8 cellular contexts compared by ENCODE assay signal in the genomic region with DNA sequence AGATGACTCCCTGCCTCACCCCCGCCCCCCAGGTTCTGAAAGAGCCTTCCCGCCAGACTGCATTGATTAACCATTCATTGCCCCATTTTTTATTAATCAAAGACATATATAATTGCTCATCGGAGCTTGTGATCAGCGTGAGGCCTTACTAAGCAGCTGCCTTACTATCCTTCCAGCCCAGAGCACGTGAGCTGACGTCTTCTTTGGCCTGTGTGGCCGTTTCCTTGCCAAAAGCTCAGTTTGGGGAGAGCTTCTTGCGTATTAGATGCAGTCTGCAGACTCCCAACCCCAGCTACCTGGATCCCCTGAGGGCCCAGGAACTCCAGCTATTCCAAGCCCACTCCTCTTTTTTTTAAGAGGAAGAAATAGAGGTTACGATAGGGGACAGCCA. TPM values are rescaled to one million over a fixed set of nuclear protein-coding genes. Genes with fewer than 3 reads are reported as not detected.
DNase-seq lines count a peak whose midpoint lies in the region; ATAC-seq and TF ChIP-seq lines count a peak whose summit lies in the region.

No MANE protein-coding gene starts in this region.

- H3K4me3 Mint-ChIP-seq in activated T-cell treated with anti-CD3 and anti-CD28 coated beads, Interleukin-2, amount 50 U/mL, for 4 hours: peak overlapping the region; percentile 90

- H3K4me1 ChIP-seq in mucosa of stomach (ENCODE audit: control insufficient read depth, insufficient read depth, low read length) (peaks cover 34% of the 10 kb centered on the region), upper lobe of left lung (peaks cover 50 to 63% (median 63%) of the 10 kb centered on the region in 4 donors)

- no peaks in the 10 kb centered on the region for H3K36me3 ChIP-seq in mucosa of stomach (ENCODE audit: control insufficient read depth, insufficient read depth, low read length)
- peaks cover 0 to 18% (median 3%) of the 10 kb centered on the region in 4 donors for H3K36me3 ChIP-seq in upper lobe of left lung

- no peak for DNase-seq in activated T-cell treated with anti-CD3 and anti-CD28 coated beads, Interleukin-2, amount 50 U/mL, for 4 hours
- DNase-seq in activated T-cell treated with anti-CD3 and anti-CD28 coated beads, Interleukin-2, amount 50 U/mL, for 48 hours: no peak
- DNase-seq in coronary artery (ENCODE audit: low spot score) (peak; percentile 88), upper lobe of left lung (peak in 1 of 2 donors; percentile 27), GM19240 (ENCODE audit: insufficient read length, low spot score) (no peak)

- no peak for TF ChIP-seq POLR2A in upper lobe of left lung (IDR thresholded peaks at IDR 0.05)

- H3K4me3 ChIP-seq in coronary artery: peak overlapping the region; percentile 80
- no peak overlapping the region for H3K4me3 ChIP-seq in mucosa of stomach (ENCODE audit: low read length)
- peak overlapping the region in 1 of 4 donors; percentile 54 for H3K4me3 ChIP-seq in upper lobe of left lung

- no peak for ATAC-seq in activated T-cell treated with anti-CD3 and anti-CD28 coated beads, Interleukin-2, amount 50 U/mL, for 4 hours
- ATAC-seq in upper lobe of left lung (ENCODE audit: low FRiP score in 2 of 2) (peak in 1 of 2 donors; percentile 56), HG03460 (IDR thresholded peaks at IDR 0.05; ENCODE audit: unreplicated experiment) (no peak), HG03565 (IDR thresholded peaks at IDR 0.05; ENCODE audit: unreplicated experiment) (no peak)

- H3K36me3 Mint-ChIP-seq in activated T-cell treated with anti-CD3 and anti-CD28 coated beads, Interleukin-2, amount 50 U/mL, for 4 hours (ENCODE audit: insufficient read depth): peaks cover 32% of the 10 kb centered on the region

- H3K9me3 ChIP-seq in mucosa of stomach (ENCODE audit: control insufficient read depth, low read length) (no peaks in the 10 kb centered on the region), upper lobe of left lung (no peaks in the 10 kb centered on the region)

- H3K9me3 Mint-ChIP-seq in activated T-cell treated with anti-CD3 and anti-CD28 coated beads, Interleukin-2, amount 50 U/mL, for 4 hours: no peaks in the 10 kb centered on the region

- no peak for TF ChIP-seq CTCF in coronary artery (IDR thresholded peaks at IDR 0.05)
- TF ChIP-seq CTCF in upper lobe of left lung (IDR thresholded peaks at IDR 0.05): no peak

- no peaks in the 10 kb centered on the region for H3K27me3 ChIP-seq in mucosa of stomach (ENCODE audit: control insufficient read depth, insufficient read depth, low read length)
- H3K27me3 ChIP-seq in upper lobe of left lung: no peaks in the 10 kb centered on the region

- peak overlapping the region; percentile 91 to 99 for H3K27ac ChIP-seq in coronary artery
- H3K27ac ChIP-seq in upper lobe of left lung: peak overlapping the region; percentile 92 to 97 (median 94)

- H3K4me1 Mint-ChIP-seq in activated T-cell treated with anti-CD3 and anti-CD28 coated beads, Interleukin-2, amount 50 U/mL, for 4 hours (ENCODE audit: low read depth): peaks cover 40% of the 10 kb centered on the region

- TF ChIP-seq EP300 in upper lobe of left lung (IDR thresholded peaks at IDR 0.05): no peak

- H3K9ac ChIP-seq in mucosa of stomach (ENCODE audit: low read length): peak overlapping the region; percentile 76

- WGBS in upper lobe of left lung, 2 donors: 55 to 56% methylated on average over 9 of the region's 9 CpGs

- H3K27me3 Mint-ChIP-seq in activated T-cell treated with anti-CD3 and anti-CD28 coated beads, Interleukin-2, amount 50 U/mL, for 4 hours (ENCODE audit: low read depth): no peaks in the 10 kb centered on the region

RNA-seq across cellular contexts. Expression of a gene that starts 0.8 kb away (rescaled TPM):
- total RNA-seq in activated T-cell treated with anti-CD3 and anti-CD28 coated beads, Interleukin-2, amount 50 U/mL, for 4 hours: 100 to 1,000 TPM; 508 to 551 (median 529) TPM
- 100 to 1,000 TPM in 4 of 6 donors, 10 to 100 TPM in 2; 61.6 to 177 (median 118) TPM for total RNA-seq in upper lobe of left lung

RNA-seq across cellular contexts. Expression of a gene that starts 32.6 kb away (rescaled TPM):
- total RNA-seq in activated T-cell treated with anti-CD3 and anti-CD28 coated beads, Interleukin-2, amount 50 U/mL, for 4 hours: under 1 TPM; 0.16 to 0.33 (median 0.27) TPM
- total RNA-seq in upper lobe of left lung: 1 to 10 TPM in 5 of 6 donors, not detected in 1; 1.1 to 4.1 (median 2.0) TPM

RNA-seq across cellular contexts. Expression of a gene that starts 37.2 kb away (rescaled TPM):
- total RNA-seq in activated T-cell treated with anti-CD3 and anti-CD28 coated beads, Interleukin-2, amount 50 U/mL, for 4 hours: 1 to 10 TPM; 1.8 to 2.7 (median 2.5) TPM
- 1 to 10 TPM in 3 of 6 donors, under 1 TPM in 1, not detected in 2; 0.30 to 2.6 (median 1.6) TPM for total RNA-seq in upper lobe of left lung

RNA-seq across cellular contexts. Expression of a gene that starts 46.7 kb away (rescaled TPM):
- total RNA-seq in activated T-cell treated with anti-CD3 and anti-CD28 coated beads, Interleukin-2, amount 50 U/mL, for 4 hours: not detected
- total RNA-seq in upper lobe of left lung: not detected
